ENCODE assay signal across 8 cellular contexts in genomic region chr11:106021967-106022794, GRCh38. TPM values are rescaled to one million over a fixed set of nuclear protein-coding genes. Genes with fewer than 3 reads are reported as not detected.
A peak's percentile ranks its signal among the peaks of the same experiment; 100 is the strongest.
DNase-seq lines count a peak whose midpoint lies in the region; ATAC-seq, FAIRE-seq and TF ChIP-seq lines count a peak whose summit lies in the region.

Gene MSANTD4 (minus strand): TSS chr11:106022240. CDS start chr11:106010917, 11,323 bp downstream.

- H3K27ac ChIP-seq in HUES6 (ENCODE audit: low read depth, low read length) (peak within 1 kb of the TSS; percentile 36; the same call in 1 of the 2 replicates), OCI-LY1 (ENCODE audit: low read depth, low read length, poor library complexity, severe bottlenecking) (peak within 1 kb of the TSS; percentile 34), mesodermal cell (ENCODE audit: low read depth, low read length, severe bottlenecking) (peak within 1 kb of the TSS; percentile 66)

- H3F3A ChIP-seq in OCI-LY1 (ENCODE audit: insufficient read depth, low read length): no peaks in the 10 kb centered on the region

- peaks cover 42% of the 10 kb centered on the region for H3K79me2 ChIP-seq in OCI-LY1 (ENCODE audit: insufficient read depth, low read length)

- H3K4me3 ChIP-seq in HUES6 (ENCODE audit: low read depth, low read length) (peak within 1 kb of the TSS; percentile 91), OCI-LY1 (ENCODE audit: low read depth, low read length, poor library complexity, severe bottlenecking) (peak within 1 kb of the TSS; percentile 91), mesodermal cell (ENCODE audit: extremely low read depth, insufficient read depth, low read length, poor library complexity, severe bottlenecking) (peak within 1 kb of the TSS; percentile 85)

- DNase-seq in COR-L47 (lab: John Stamatoyannopoulos, UW): peak; percentile 99
- DNase-seq in activated CD8-positive, alpha-beta memory T cell treated with anti-CD3 and anti-CD28 coated beads, Interleukin-2, amount 50 U/mL, for 4 hours: peak; percentile 94
- peak; percentile 87 to 95 for DNase-seq in stimulated activated CD8-positive, alpha-beta memory T cell treated with anti-CD3 and anti-CD28 coated beads, Interleukin-15, amount 100 ng/mL, for 4 hours (ENCODE audit: low read depth in 2 of 2)

- H3K27me3 ChIP-seq in HUES6 (ENCODE audit: control insufficient read depth, insufficient read depth, low read length) (no peaks in the 10 kb centered on the region), OCI-LY1 (ENCODE audit: insufficient read depth, low read length) (no peaks in the 10 kb centered on the region)

- peaks cover 8% of the 10 kb centered on the region; the same call in 1 of the 2 replicates for H3K4me1 ChIP-seq in HUES6 (ENCODE audit: control insufficient read depth, insufficient read depth, low read length)
- peaks cover 37% of the 10 kb centered on the region for H3K4me1 ChIP-seq in OCI-LY1 (ENCODE audit: insufficient read depth, low read length, severe bottlenecking)
- H3K4me1 ChIP-seq in mesodermal cell (ENCODE audit: control insufficient read depth, insufficient read depth, low read length, poor library complexity, severe bottlenecking): no peaks in the 10 kb centered on the region

- peak; percentile 97 for ATAC-seq in GM21390 (IDR thresholded peaks at IDR 0.05; ENCODE audit: unreplicated experiment)

- TF ChIP-seq CTCF in OCI-LY1 (IDR thresholded peaks at IDR 0.05; ENCODE audit: low read length): no peak

- no peaks in the 10 kb centered on the region for H3K9me2 ChIP-seq in OCI-LY1 (ENCODE audit: low read depth, low read length)

- H3K9ac ChIP-seq in HUES6 (ENCODE audit: low read length) (peak within 1 kb of the TSS; percentile 79), OCI-LY1 (ENCODE audit: low read length) (peak within 1 kb of the TSS; percentile 89)

- H2AFZ ChIP-seq in OCI-LY1 (ENCODE audit: low read length): 0 out of 2 replicates have a peak within 1 kb of the TSS, but pooled peaks have one; percentile 31

- H3K36me3 ChIP-seq in HUES6 (ENCODE audit: control insufficient read depth, insufficient read depth, low read length) (no peaks in the 10 kb centered on the region), OCI-LY1 (ENCODE audit: insufficient read depth, low read length) (peaks cover 22% of the 10 kb centered on the region), mesodermal cell (ENCODE audit: control insufficient read depth, insufficient read depth, low read length) (no peaks in the 10 kb centered on the region)

- peak; percentile 98 for FAIRE-seq in endometrium (lab: Jason Lieb, UNC)

- 0 to 2% methylated on average over 25 to 33 of the region's 48 CpGs for WGBS in mesodermal cell (ENCODE audit: insufficient coverage in 2 of 2), 2 experiments

- peak within 1 kb of the TSS; percentile 98 for H3K4me2 ChIP-seq in OCI-LY1 (ENCODE audit: low read length)

- no peaks in the 10 kb centered on the region for H4K20me1 ChIP-seq in OCI-LY1 (ENCODE audit: insufficient read depth, low read length)

- H3K9me3 ChIP-seq in HUES6 (ENCODE audit: control insufficient read depth, insufficient read depth, low read depth, low read length): no peaks in the 10 kb centered on the region
- no peaks in the 10 kb centered on the region for H3K9me3 ChIP-seq in OCI-LY1 (ENCODE audit: low read length)
- peaks cover 4% of the 10 kb centered on the region for H3K9me3 ChIP-seq in mesodermal cell (ENCODE audit: control insufficient read depth, low read length)

RNA-seq across cellular contexts. Expression of gene MSANTD4, which starts in this region (rescaled TPM):
- polyA plus RNA-seq in mesodermal cell (2013, experiment 1 of 2): 17.8 TPM
- 20.3 TPM for polyA plus RNA-seq in mesodermal cell (2013, experiment 2 of 2)

Comparison
In these comparisons a context has a peak if more than half of its experiments do, and no peak if none do; other contexts are left out.
1. Peak in every context shown above with its lines: DNase-seq, ATAC-seq, H3K4me3 ChIP-seq and H3K27ac ChIP-seq.